8 cellular contexts compared by ENCODE assay signal in genomic region chr19:4803736-4804695, GRCh38. TPM values are rescaled to one million over a fixed set of nuclear protein-coding genes. Genes with fewer than 3 reads are reported as not detected.
DNase-seq lines count a peak whose midpoint lies in the region; ATAC-seq and TF ChIP-seq lines count a peak whose summit lies in the region.

No MANE protein-coding gene starts in this region.

- no peaks in the 10 kb centered on the region for H3K36me3 ChIP-seq in iPS DF 6.9 (ENCODE audit: control insufficient read depth, insufficient read depth, low read length)

- no peaks in the 10 kb centered on the region for H3K9me3 ChIP-seq in iPS DF 6.9 (ENCODE audit: control insufficient read depth, insufficient read depth, low read length)

- in situ Hi-C loops in G401 (cut with HindIII; ENCODE audit: low sequenced_read_pairs) = no loop called here

- H3K4me3 ChIP-seq in LNCaP clone FGC (ENCODE audit: low read depth, low read length) = no peak overlapping the region
- no peak overlapping the region for H3K4me3 ChIP-seq in iPS DF 6.9 (ENCODE audit: low read length)

- TF ChIP-seq CTCF in LNCaP clone FGC (IDR thresholded peaks at IDR 0.05; ENCODE audit: control insufficient read depth, extremely low read depth, insufficient read depth) = peak; percentile 88

- DNase-seq in G401 (ENCODE audit: low spot score) (peak; percentile 51), LNCaP clone FGC (ENCODE audit: low read depth) (no peak), T-helper 22 cell (ENCODE audit: low read depth) (peak; percentile 21), anterior cingulate cortex (lab: John Stamatoyannopoulos, UW) (peak in 31 of 58 donors; percentile 2 to 67 (median 28)), iPS DF 6.9 (ENCODE audit: low read depth, low spot score) (peak; percentile 54)
- DNase-seq in stimulated activated CD4-positive, alpha-beta T cell treated with anti-CD3 and anti-CD28 coated beads, Interleukin-4, amount 100 ng/mL, for 1 hour = peak; percentile 67

- H3K27ac ChIP-seq in iPS DF 6.9 (ENCODE audit: low read length) = no peak overlapping the region

- no peaks in the 10 kb centered on the region for H3K27me3 ChIP-seq in iPS DF 6.9 (ENCODE audit: control insufficient read depth, insufficient read depth, low read length)

- WGBS in iPS DF 6.9 (ENCODE audit: insufficient coverage, insufficient read length) = no CpG with 5 or more reads among the region's 33 CpGs

- H3K4me1 ChIP-seq in iPS DF 6.9 (ENCODE audit: control insufficient read depth, insufficient read depth, low read length) = no peaks in the 10 kb centered on the region

- no peak for ATAC-seq in HG02798 (IDR thresholded peaks at IDR 0.05; ENCODE audit: poor library complexity, unreplicated experiment)
- no peak for ATAC-seq in HG02870 (IDR thresholded peaks at IDR 0.05; ENCODE audit: unreplicated experiment)

RNA-seq across cellular contexts. Expression of gene FEM1A, which starts 12.5 kb away (rescaled TPM):
- total RNA-seq in G401 (2014; rRNA removed; shearing (Covaris generic)) = 21.5 and 26.6 TPM in 2 replicates

RNA-seq across cellular contexts. Expression of gene TICAM1, which starts 27.5 kb away (rescaled TPM):
- not detected in 2 replicates for total RNA-seq in G401 (2014; rRNA removed; shearing (Covaris generic))
